19 cellular contexts compared by ENCODE assay signal in genomic region chr6:44606506-44606905, GRCh38.
DNase-seq lines count a peak whose midpoint lies in the region; TF ChIP-seq lines count a peak whose summit lies in the region.
"Had no signal": no experiment of that assay in that cellular context is flagged by ENCODE, and none has a peak within 500 bp of the region (broad histone marks: within the 10 kb centered on the region; RNA-seq: fewer than 3 reads in every experiment).

No MANE protein-coding gene starts in this region.

- H3K9me3 ChIP-seq in sigmoid colon: no peaks in the 10 kb centered on the region
- H3K9me3 ChIP-seq: right lobe of liver had no signal

- H3K27ac ChIP-seq in sigmoid colon: no peak overlapping the region
- H3K27ac ChIP-seq: 22Rv1, right lobe of liver had no signal

- intact Hi-C loops in lower leg skin (cut with DNase I; ENCODE audit: low total_unique reads) (no loop called here), sigmoid colon (cut with DNase I) (no loop called here)

- DNase-seq in DMS 273 (lab: John Stamatoyannopoulos, UW; ENCODE audit: unreplicated experiment): peak; percentile 11
- DNase-seq in DMS 273 treated with DMSO at 0.1 percent for 48 hours (lab: John Stamatoyannopoulos, UW): no peak
- peak; percentile 51 for DNase-seq in G401 (ENCODE audit: low spot score)
- DNase-seq in cerebellum (ENCODE audit: low spot score): peak; percentile 38
- DNase-seq in lower leg skin (ENCODE audit: low spot score in 2 of 2): peak; percentile 37 to 84
- DNase-seq in glomerular visceral epithelial cell (ENCODE audit: extremely low spot score): no peak
- DNase-seq in occipital lobe (lab: John Stamatoyannopoulos, UW): no peak
- no peak for DNase-seq in sigmoid colon
- DNase-seq: activated CD4-positive, alpha-beta T cell treated with anti-CD3 and anti-CD28 coated beads, Interleukin-2, amount 50 U/mL, for 48 hours; activated gamma-delta T cell treated with Interleukin-2 at 50 U/mL for 16 hours; kidney; NCI-H1092; NCI-H1694 treated with DMSO at 0.1 percent for 48 hours; NCI-H526 treated with DMSO at 0.1 percent for 48 hours; posterior cingulate gyrus; stimulated activated CD4-positive, alpha-beta T cell treated with anti-CD3 and anti-CD28 coated beads, Interleukin-4, amount 100 ng/mL, for 4 hours; T-helper 17 cell had no signal

- in situ Hi-C loops in G401 (cut with HindIII; ENCODE audit: low sequenced_read_pairs): no loop called here

- TF ChIP-seq CTCF in lower leg skin (IDR thresholded peaks at IDR 0.05) (no peak), sigmoid colon (IDR thresholded peaks at IDR 0.05) (no peak)

- no peaks in the 10 kb centered on the region for H3K27me3 ChIP-seq in sigmoid colon
- H3K27me3 ChIP-seq: right lobe of liver had no signal

- TF ChIP-seq POLR2A in lower leg skin (IDR thresholded peaks at IDR 0.05): no peak
- TF ChIP-seq POLR2A in sigmoid colon (IDR thresholded peaks at IDR 0.05): no peak

- H3K4me3 ChIP-seq in lower leg skin (ENCODE audit: low read depth, poor library complexity, severe bottlenecking): no peak overlapping the region
- H3K4me3 ChIP-seq in sigmoid colon: no peak overlapping the region
- H3K4me3 ChIP-seq: right lobe of liver had no signal

- H3K4me1 ChIP-seq in sigmoid colon: no peaks in the 10 kb centered on the region
- H3K4me1 ChIP-seq: right lobe of liver had no signal

- H3K36me3 ChIP-seq in sigmoid colon: no peaks in the 10 kb centered on the region
- H3K36me3 ChIP-seq: right lobe of liver had no signal

- WGBS in lower leg skin, 2 donors: 54 to 67% methylated on average over 8 of the region's 8 CpGs
- 88 to 91% methylated on average over 8 of the region's 8 CpGs for WGBS in sigmoid colon, 2 donors

- no peak for TF ChIP-seq EP300 in sigmoid colon (IDR thresholded peaks at IDR 0.05)

Comparison
In these comparisons a context has a peak if more than half of its experiments do, and no peak if none do; other contexts are left out.
1. DNase-seq: peak in DMS 273 (single experiment), G401 (single experiment), cerebellum (single experiment) and lower leg skin (2 of 2); none in DMS 273 treated with DMSO at 0.1 percent for 48 hours (single experiment), glomerular visceral epithelial cell (single experiment), occipital lobe (single experiment) and sigmoid colon (single experiment).